In genomic region chr12:11264501-11264900, GRCh38 we compare ENCODE assay signal across 9 cellular contexts. TPM values are rescaled to one million over a fixed set of nuclear protein-coding genes. Genes with fewer than 3 reads are reported as not detected.
"Had no signal": no experiment of that assay in that cellular context is flagged by ENCODE, and none has a peak within 500 bp of the region (broad histone marks: within the 10 kb centered on the region; RNA-seq: fewer than 3 reads in every experiment).

No MANE protein-coding gene starts in this region.

- H2AFZ ChIP-seq: GM23248, GM23338 had no signal

- H3K36me3 ChIP-seq: HAP-1 had no signal

- DNase-seq: GM23248, GOT3, H7, H9, HCEC 1CT, HFFc6 had no signal

- H3K9ac ChIP-seq: GM23248 had no signal

- H3K27ac ChIP-seq: GM23248 had no signal

- H3K4me1 ChIP-seq: HAP-1 had no signal

- H3K4me2 ChIP-seq: GM23338 had no signal

- H3K4me3 ChIP-seq: GM23248, GM23338, HAP-1 had no signal

- H3K9me3 ChIP-seq: HAP-1 had no signal

RNA-seq across cellular contexts. Expression of gene PRB3, which starts 5.0 kb away (rescaled TPM):
- total RNA-seq: GM23248, GM23338, HFFc6 had no signal
- polyA plus RNA-seq: GM23248 had no signal

RNA-seq across cellular contexts. Expression of gene PRB4, which starts 45.7 kb away (rescaled TPM):
- total RNA-seq: GM23248, GM23338, H1, H7, H9, HFFc6 had no signal
- polyA plus RNA-seq: GM23248, GM23338, H1 had no signal
